8 cellular contexts compared by ENCODE assay signal in the genomic region with DNA sequence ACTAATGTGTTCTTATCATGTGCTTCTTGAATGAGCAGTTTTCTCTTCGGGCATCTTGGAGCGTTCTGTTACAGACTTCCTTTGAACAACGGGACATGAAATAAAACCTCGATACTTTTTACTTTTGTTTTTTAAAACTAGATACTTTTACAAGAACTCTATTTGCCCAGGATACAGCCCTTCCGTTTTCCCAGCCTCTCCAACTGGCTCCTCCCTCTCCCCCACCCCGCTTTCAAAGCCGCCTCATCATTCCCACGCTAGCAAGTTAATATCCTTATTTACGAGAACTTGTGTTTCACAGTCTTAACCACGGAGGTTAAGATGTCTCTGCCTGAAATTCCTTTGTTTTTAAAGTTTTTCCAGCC. TPM values are rescaled to one million over a fixed set of nuclear protein-coding genes. Genes with fewer than 3 reads are reported as not detected.
DNase-seq lines count a peak whose midpoint lies in the region; ATAC-seq and TF ChIP-seq lines count a peak whose summit lies in the region.

No MANE protein-coding gene starts in this region.

- H3K9me3 Mint-ChIP-seq in endodermal cell = no peaks in the 10 kb centered on the region

- no peak for TF ChIP-seq CTCF in endodermal cell (conservative IDR thresholded peaks at IDR 0.05)

- no peaks in the 10 kb centered on the region for H3K36me3 Mint-ChIP-seq in endodermal cell (ENCODE audit: low read depth)

- peak; percentile 19 for ATAC-seq in GM19395 (IDR thresholded peaks at IDR 0.05; ENCODE audit: unreplicated experiment)
- peak; percentile 5 for ATAC-seq in HG03565 (IDR thresholded peaks at IDR 0.05; ENCODE audit: unreplicated experiment)
- ATAC-seq in GM18861 (IDR thresholded peaks at IDR 0.05; ENCODE audit: unreplicated experiment) = no peak

- peak overlapping the region; percentile 7 for H3K27ac Mint-ChIP-seq in endodermal cell

- H3K27ac ChIP-seq in endodermal cell (ENCODE audit: low read depth, low read length) = peak overlapping the region; percentile 89
- H3K27ac ChIP-seq in mucosa of rectum (ENCODE audit: low read depth in 2 of 2, low read length in 2 of 2) = peak overlapping the region in 1 of 2 donors; percentile 67

- H3K9me3 ChIP-seq in endodermal cell (ENCODE audit: control insufficient read depth, low read length) = no peaks in the 10 kb centered on the region
- no peaks in the 10 kb centered on the region for H3K9me3 ChIP-seq in mucosa of rectum (ENCODE audit: control insufficient read depth in 2 of 2, low read length in 2 of 2)

- H3K27me3 ChIP-seq in endodermal cell (ENCODE audit: control insufficient read depth, insufficient read depth, low read length, poor library complexity, severe bottlenecking) (peaks cover 5% of the 10 kb centered on the region), mucosa of rectum (ENCODE audit: control insufficient read depth in 2 of 2, insufficient read depth in 2 of 2, low read length in 2 of 2) (no peaks in the 10 kb centered on the region)

- H3K36me3 ChIP-seq in endodermal cell (ENCODE audit: control insufficient read depth, insufficient read depth, low read length) = no peaks in the 10 kb centered on the region
- H3K36me3 ChIP-seq in mucosa of rectum (ENCODE audit: control insufficient read depth in 2 of 2, insufficient read depth in 2 of 2, low read length in 2 of 2) = no peaks in the 10 kb centered on the region

- H3K9ac ChIP-seq in endodermal cell (ENCODE audit: extremely low read depth, low read length, poor library complexity, severe bottlenecking) (peak overlapping the region; percentile 82), mucosa of rectum (ENCODE audit: low read depth in 1 of 2, low read length in 2 of 2) (no peak overlapping the region)

- H3K27me3 Mint-ChIP-seq in endodermal cell (ENCODE audit: insufficient read depth) = peaks cover 11% of the 10 kb centered on the region

- H3K4me1 Mint-ChIP-seq in endodermal cell = peaks cover 2% of the 10 kb centered on the region

- H3K4me3 ChIP-seq in endodermal cell (ENCODE audit: low read length) (peak overlapping the region; percentile 92), mucosa of rectum (ENCODE audit: low read length in 2 of 2) (peak overlapping the region; percentile 81 to 94)

- peak overlapping the region; percentile 69 for H3K4me3 Mint-ChIP-seq in endodermal cell

- 1 to 8% methylated on average over 6 to 10 of the region's 10 CpGs for WGBS in endodermal cell (ENCODE audit: insufficient coverage in 1 of 2, insufficient read length in 1 of 2), 2 experiments

- DNase-seq in COLO668 (lab: John Stamatoyannopoulos, UW; ENCODE audit: unreplicated experiment) (peak; percentile 41), SKM-1 (lab: John Stamatoyannopoulos, UW; ENCODE audit: unreplicated experiment) (peak; percentile 3), endodermal cell (no peak)
- no peak for DNase-seq in activated CD4-positive, alpha-beta T cell treated with anti-CD3 and anti-CD28 coated beads for 1 hour

- no peaks in the 10 kb centered on the region for H3K4me1 ChIP-seq in endodermal cell (ENCODE audit: control insufficient read depth, insufficient read depth, low read length)
- peaks cover 3 to 4% of the 10 kb centered on the region in 2 donors for H3K4me1 ChIP-seq in mucosa of rectum (ENCODE audit: control insufficient read depth in 2 of 2, insufficient read depth in 2 of 2, low read length in 2 of 2)

RNA-seq across cellular contexts. Expression of gene CFAP206, which starts 0.3 kb away (rescaled TPM):
- under 1 TPM; 0.22 to 0.29 TPM for total RNA-seq in endodermal cell
- polyA plus RNA-seq in endodermal cell (2013, experiment 1 of 2) = 1.7 TPM
- 2.2 TPM for polyA plus RNA-seq in endodermal cell (2013, experiment 2 of 2)

Comparison
In these comparisons a context has a peak if more than half of its experiments do, and no peak if none do; other contexts are left out.
1. DNase-seq: peak in COLO668 (single experiment) and SKM-1 (single experiment); none in endodermal cell (single experiment) and activated CD4-positive, alpha-beta T cell treated with anti-CD3 and anti-CD28 coated beads for 1 hour (single experiment).